21 cellular contexts compared by ENCODE assay signal in genomic region chr12:52820521-52820920, GRCh38. TPM values are rescaled to one million over a fixed set of nuclear protein-coding genes. Genes with fewer than 3 reads are reported as not detected.
DNase-seq lines count a peak whose midpoint lies in the region; TF ChIP-seq lines count a peak whose summit lies in the region.
"Had no signal": no experiment of that assay in that cellular context is flagged by ENCODE, and none has a peak within 500 bp of the region (broad histone marks: within the 10 kb centered on the region; RNA-seq: fewer than 3 reads in every experiment).

No MANE protein-coding gene starts in this region.

- H3K27ac ChIP-seq in SJSA1: no peak overlapping the region
- no peak overlapping the region for H3K27ac ChIP-seq in transverse colon
- H3K27ac ChIP-seq: BLaER1 treated with 17β-estradiol and CSF1 and Interleukin-3, amounts not matched to agents 10 nM and 100 nM; GM23248 had no signal

- no peak for TF ChIP-seq EP300 in transverse colon (IDR thresholded peaks at IDR 0.05; ENCODE audit: low read depth)

- BruUV-seq in Caco-2 (replicated peaks; lab: Mats Ljungman, UMichigan): no TSS peak

- POLR2A ChIA-PET in Caco-2 (lab: Charles Lee): no interaction called here

- TF ChIP-seq POLR2A in transverse colon (IDR thresholded peaks at IDR 0.05): no peak

- TF ChIP-seq CTCF in Caco-2 (IDR thresholded peaks at IDR 0.05; ENCODE audit: insufficient read depth in 1 of 2, low read depth in 1 of 2, low read length in 1 of 2, severe bottlenecking in 1 of 2, unreplicated experiment in 1 of 2) (no peak), nephron progenitor cell (IDR thresholded peaks at IDR 0.05) (no peak), transverse colon (IDR thresholded peaks at IDR 0.05) (no peak)

- H3K4me3 ChIP-seq in Caco-2 (ENCODE audit: low read depth, low read length) (no peak overlapping the region), SJSA1 (no peak overlapping the region), transverse colon (no peak overlapping the region)
- H3K4me3 ChIP-seq: BLaER1 treated with 17β-estradiol and CSF1 and Interleukin-3, amounts not matched to agents 10 nM and 100 nM; GM23248 had no signal

- in situ Hi-C loops in transverse colon (cut with MboI; ENCODE audit: low pct_ligation_motif_present in 1 of 4, low pct_unique_long_range_greater_than_20kb in 1 of 4, low sequenced_read_pairs in 3 of 4): no loop called here

- DNase-seq in Caco-2: no peak
- peak; percentile 88 to 95 for DNase-seq in SJSA1 (ENCODE audit: low read depth in 1 of 2, low spot score in 2 of 2)
- DNase-seq in nephron progenitor cell: no peak
- DNase-seq in posterior vena cava (ENCODE audit: low spot score): peak; percentile 24
- DNase-seq in NCI-H526 (lab: John Stamatoyannopoulos, UW): no peak
- DNase-seq in LoVo (ENCODE audit: low spot score): no peak
- DNase-seq in transverse colon: no peak
- DNase-seq: 8988T; CD8-positive, alpha-beta T cell; DMS 273 treated with DMSO at 0.1 percent for 48 hours; DMS53; DND-41; EL; GM23248; HCEC 1CT had no signal

- intact Hi-C loops in Caco-2 (cut with micrococcal nuclease; ENCODE audit: unreplicated experiment) (no loop called here), posterior vena cava (cut with DNase I) (no loop called here), transverse colon (cut with DNase I; ENCODE audit: low total_unique reads) (no loop called here)

- peak overlapping the region; percentile 10 for H3K27ac Mint-ChIP-seq in Caco-2 (ENCODE audit: unreplicated experiment)
- H3K27ac Mint-ChIP-seq in nephron progenitor cell: peak overlapping the region; percentile 46
- H3K27ac Mint-ChIP-seq: B cell; CD8-positive, alpha-beta T cell had no signal

- H3K36me3 Mint-ChIP-seq in Caco-2 (ENCODE audit: insufficient read depth, unreplicated experiment): no peaks in the 10 kb centered on the region
- no peaks in the 10 kb centered on the region for H3K36me3 Mint-ChIP-seq in nephron progenitor cell (ENCODE audit: low read depth)
- H3K36me3 Mint-ChIP-seq: CD8-positive, alpha-beta T cell had no signal

- no peak overlapping the region for H3K4me3 Mint-ChIP-seq in Caco-2 (ENCODE audit: unreplicated experiment)
- no peak overlapping the region for H3K4me3 Mint-ChIP-seq in nephron progenitor cell
- H3K4me3 Mint-ChIP-seq: B cell; CD8-positive, alpha-beta T cell had no signal

- 91 to 93% methylated on average over 4 to 6 of the region's 6 CpGs for WGBS in transverse colon (ENCODE audit: low coverage in 1 of 2), 2 donors

- H3K4me1 ChIP-seq in Caco-2 (peaks cover 10% of the 10 kb centered on the region), SJSA1 (replicated peaks) (peaks cover 6% of the 10 kb centered on the region; the same call in 1 of the 2 replicates), transverse colon (no peaks in the 10 kb centered on the region)

- H3K9me3 Mint-ChIP-seq in Caco-2 (ENCODE audit: unreplicated experiment): no peaks in the 10 kb centered on the region
- H3K9me3 Mint-ChIP-seq in nephron progenitor cell: no peaks in the 10 kb centered on the region
- H3K9me3 Mint-ChIP-seq: CD8-positive, alpha-beta T cell had no signal

- CTCF ChIA-PET in Caco-2 (lab: Charles Lee): no interaction called here

- H3K27me3 ChIP-seq in Caco-2 (replicated peaks; ENCODE audit: control insufficient read depth, insufficient read depth, low read length) (no peaks in the 10 kb centered on the region), SJSA1 (replicated peaks) (peaks cover 97% of the 10 kb centered on the region), transverse colon (peaks cover 10% of the 10 kb centered on the region)
- H3K27me3 ChIP-seq: BLaER1 treated with 17β-estradiol and CSF1 and Interleukin-3, amounts not matched to agents 10 nM and 100 nM had no signal

- H3K9me3 ChIP-seq in Caco-2: no peaks in the 10 kb centered on the region
- peaks cover 13% of the 10 kb centered on the region for H3K9me3 ChIP-seq in SJSA1 (replicated peaks)
- H3K9me3 ChIP-seq in transverse colon: no peaks in the 10 kb centered on the region
- H3K9me3 ChIP-seq: BLaER1 treated with 17β-estradiol and CSF1 and Interleukin-3, amounts not matched to agents 10 nM and 100 nM had no signal

- H3K4me1 Mint-ChIP-seq in Caco-2 (ENCODE audit: low read depth, unreplicated experiment) (peaks cover 21% of the 10 kb centered on the region), nephron progenitor cell (peaks cover 31% of the 10 kb centered on the region)
- H3K4me1 Mint-ChIP-seq: B cell had no signal

- H3K27me3 Mint-ChIP-seq in Caco-2 (ENCODE audit: insufficient read depth, unreplicated experiment) (no peaks in the 10 kb centered on the region), nephron progenitor cell (ENCODE audit: low read depth, poor library complexity) (peaks cover 30% of the 10 kb centered on the region)

- H3K36me3 ChIP-seq in Caco-2 (ENCODE audit: control insufficient read depth, insufficient read depth, low read length): no peaks in the 10 kb centered on the region
- no peaks in the 10 kb centered on the region for H3K36me3 ChIP-seq in SJSA1
- no peaks in the 10 kb centered on the region for H3K36me3 ChIP-seq in transverse colon
- H3K36me3 ChIP-seq: BLaER1 treated with 17β-estradiol and CSF1 and Interleukin-3, amounts not matched to agents 10 nM and 100 nM had no signal

RNA-seq across cellular contexts. Expression of gene KRT4, which starts 6.6 kb away (rescaled TPM):
- total RNA-seq in Caco-2 (2022) (3.4 and 5.2 TPM in 2 replicates), posterior vena cava (not detected), transverse colon (not detected)
- total RNA-seq in SJSA1 (2014; rRNA removed; shearing (Covaris generic)): not detected in 2 replicates
- total RNA-seq: A673; B cell; CD8-positive, alpha-beta T cell; G401; H4; HT1080 had no signal

RNA-seq across cellular contexts. Expression of gene KRT79, which starts 13.6 kb away (rescaled TPM):
- not detected in 2 replicates for total RNA-seq in Caco-2 (2022)
- total RNA-seq in SJSA1 (2014; rRNA removed; shearing (Covaris generic)): 0.08 and 1.1 TPM in 2 replicates
- total RNA-seq in posterior vena cava: not detected
- not detected for total RNA-seq in transverse colon
- total RNA-seq: A673; B cell; CD8-positive, alpha-beta T cell; G401; GM23248; H4 had no signal

RNA-seq across cellular contexts. Expression of gene KRT3, which starts 24.6 kb away (rescaled TPM):
- total RNA-seq in Caco-2 (2022) (not detected in 2 replicates), posterior vena cava (not detected), transverse colon (not detected)
- 0.08 TPM in 1 of 2 replicates, not detected in the other for total RNA-seq in SJSA1 (2014; rRNA removed; shearing (Covaris generic))
- total RNA-seq: A673; B cell; CD8-positive, alpha-beta T cell; G401; GM23248; H4 had no signal

RNA-seq across cellular contexts. Expression of gene KRT78, which starts 28.3 kb away (rescaled TPM):
- total RNA-seq in Caco-2 (2022) (not detected in 2 replicates), posterior vena cava (not detected), transverse colon (not detected)
- total RNA-seq in SJSA1 (2014; rRNA removed; shearing (Covaris generic)): 0.21 TPM in 1 of 2 replicates, not detected in the other
- total RNA-seq: A673; B cell; CD8-positive, alpha-beta T cell; GM23248; H4; HT1080 had no signal

RNA-seq across cellular contexts. Expression of gene KRT76, which starts 43.4 kb away (rescaled TPM):
- total RNA-seq in Caco-2 (2022): not detected in 2 replicates
- 0.21 TPM in 1 of 2 replicates, not detected in the other for total RNA-seq in SJSA1 (2014; rRNA removed; shearing (Covaris generic))
- total RNA-seq in posterior vena cava: not detected
- total RNA-seq in transverse colon: not detected
- total RNA-seq: A673; B cell; CD8-positive, alpha-beta T cell; G401; GM23248; H4; HT1080 had no signal

Comparison
In these comparisons a context has a peak if more than half of its experiments do, and no peak if none do; other contexts are left out.
1. DNase-seq: peak in SJSA1 (2 of 2) and posterior vena cava (single experiment); none in Caco-2 (0 of 2), nephron progenitor cell (single experiment), NCI-H526 (0 of 2), LoVo (single experiment) and transverse colon (single experiment).